1 cellular context compared by ENCODE assay signal in genomic region chr1:182430263-182431068, GRCh38.
TF ChIP-seq lines count a peak whose summit lies in the region.

No MANE protein-coding gene starts in this region.

TF ChIP-seq in SK-N-SH treated with all-trans-retinoic acid at 6 μM for 48 hours, 23 proteins besides CTCF, POLR2A, EP300 and RAD21 (continued from another document):
- TF ChIP-seq TSHZ2 (CRISPR knock-in tag; IDR thresholded peaks at IDR 0.05) = no peak
- no peak for TF ChIP-seq POU6F1 (CRISPR knock-in tag; IDR thresholded peaks at IDR 0.05; ENCODE audit: borderline replicate concordance, low read depth)
- no peak for TF ChIP-seq ZC3H10 (CRISPR knock-in tag; IDR thresholded peaks at IDR 0.05)
- no peak for TF ChIP-seq ZFP3 (CRISPR knock-in tag; IDR thresholded peaks at IDR 0.05)
- no peak for TF ChIP-seq ZNF8 (CRISPR knock-in tag; IDR thresholded peaks at IDR 0.05)
- TF ChIP-seq TCF4 (CRISPR knock-in tag; IDR thresholded peaks at IDR 0.05; ENCODE audit: borderline replicate concordance) = no peak
- no peak for TF ChIP-seq CSDC2 (CRISPR knock-in tag; IDR thresholded peaks at IDR 0.05)
